In genomic region chr3:154323921-154324738, GRCh38 we compare ENCODE assay signal across 1 cellular context.
TF ChIP-seq lines count a peak whose summit lies in the region.

Gene DHX36 (minus strand): TSS chr3:154324487. CDS start chr3:154324416, 71 bp downstream.

TF ChIP-seq in K562, 482 proteins besides CTCF, POLR2A, EP300 and RAD21 (continued from another document and continues in another):
- TF ChIP-seq ZBTB40 (IDR thresholded peaks at IDR 0.05) (peak; percentile 94), ZBTB40 (CRISPR knock-in tag; IDR thresholded peaks at IDR 0.05) (no peak), KDM5B (IDR thresholded peaks at IDR 0.05; ENCODE audit: insufficient replicate concordance, low read depth, low read length) (peak; percentile 90), MYBL2 (IDR thresholded peaks at IDR 0.05; ENCODE audit: low read depth) (no peak), MYBL2 (CRISPR knock-in tag; IDR thresholded peaks at IDR 0.05; ENCODE audit: borderline replicate concordance) (no peak), SMARCA5 (IDR thresholded peaks at IDR 0.05) (no peak), TEAD4 (IDR thresholded peaks at IDR 0.05; ENCODE audit: low read length) (peak; percentile 16; the same call in 1 of the 2 replicates), TEAD4 (CRISPR knock-in tag; IDR thresholded peaks at IDR 0.05; ENCODE audit: borderline replicate concordance) (no peak), SFPQ (IDR thresholded peaks at IDR 0.05; ENCODE audit: low read depth, low read length) (no peak), NUFIP1 (IDR thresholded peaks at IDR 0.05; ENCODE audit: partially characterized antibody) (no peak), JUNB (CRISPR knock-in tag; conservative IDR thresholded peaks at IDR 0.05) (no peak), STAT6 (CRISPR knock-in tag; IDR thresholded peaks at IDR 0.05) (peak; percentile 59; the same call in 1 of the 2 replicates), MLX (CRISPR knock-in tag; conservative IDR thresholded peaks at IDR 0.05) (no peak), MNT (conservative IDR thresholded peaks at IDR 0.05) (peak; percentile 66 to 85), LCOR (CRISPR knock-in tag; IDR thresholded peaks at IDR 0.05) (no peak), CREB1 (IDR thresholded peaks at IDR 0.05) (peak; percentile 98), CREB1 (CRISPR knock-in tag; IDR thresholded peaks at IDR 0.05) (peak; percentile 97), CGGBP1 (CRISPR knock-in tag; IDR thresholded peaks at IDR 0.05) (no peak), TAF9B (IDR thresholded peaks at IDR 0.05; ENCODE audit: partially characterized antibody) (peak; percentile 88), ZNF395 (CRISPR knock-in tag; IDR thresholded peaks at IDR 0.05) (peak; percentile 79), PRMT5 (CRISPR knock-in tag; IDR thresholded peaks at IDR 0.05) (no peak), POU5F1 (IDR thresholded peaks at IDR 0.05; ENCODE audit: borderline replicate concordance, low read depth, low read length, partially characterized antibody) (no peak), TAF1 (IDR thresholded peaks at IDR 0.05; ENCODE audit: control insufficient read depth, extremely low read depth, insufficient read depth, low read length, severe bottlenecking) (peak; percentile 97), MTF1 (CRISPR knock-in tag; IDR thresholded peaks at IDR 0.05; ENCODE audit: borderline replicate concordance) (no peak), HMG20B (CRISPR knock-in tag; IDR thresholded peaks at IDR 0.05) (no peak), SRF (CRISPR knock-in tag; IDR thresholded peaks at IDR 0.05) (peak in 1 of 2 experiments; percentile 13; a peak in 1 of 4 replicates), ZEB2 (IDR thresholded peaks at IDR 0.05) (no peak), NKRF (IDR thresholded peaks at IDR 0.05; ENCODE audit: borderline replicate concordance) (peak; percentile 87), ZNF316 (IDR thresholded peaks at IDR 0.05) (no peak), MIER1 (IDR thresholded peaks at IDR 0.05; ENCODE audit: low read depth) (no peak), ZBTB49 (CRISPR knock-in tag; IDR thresholded peaks at IDR 0.05; ENCODE audit: borderline replicate concordance) (no peak), EZH2 (IDR thresholded peaks at IDR 0.05; ENCODE audit: borderline replicate concordance, low read depth, low read length) (no peak), BHLHE40 (IDR thresholded peaks at IDR 0.05; ENCODE audit: low read length) (peak; percentile 26; the same call in 1 of the 2 replicates), ZBTB7A (IDR thresholded peaks at IDR 0.05; ENCODE audit: borderline replicate concordance, control insufficient read depth, low read depth, low read length) (peak; percentile 99)
